In the genomic region with DNA sequence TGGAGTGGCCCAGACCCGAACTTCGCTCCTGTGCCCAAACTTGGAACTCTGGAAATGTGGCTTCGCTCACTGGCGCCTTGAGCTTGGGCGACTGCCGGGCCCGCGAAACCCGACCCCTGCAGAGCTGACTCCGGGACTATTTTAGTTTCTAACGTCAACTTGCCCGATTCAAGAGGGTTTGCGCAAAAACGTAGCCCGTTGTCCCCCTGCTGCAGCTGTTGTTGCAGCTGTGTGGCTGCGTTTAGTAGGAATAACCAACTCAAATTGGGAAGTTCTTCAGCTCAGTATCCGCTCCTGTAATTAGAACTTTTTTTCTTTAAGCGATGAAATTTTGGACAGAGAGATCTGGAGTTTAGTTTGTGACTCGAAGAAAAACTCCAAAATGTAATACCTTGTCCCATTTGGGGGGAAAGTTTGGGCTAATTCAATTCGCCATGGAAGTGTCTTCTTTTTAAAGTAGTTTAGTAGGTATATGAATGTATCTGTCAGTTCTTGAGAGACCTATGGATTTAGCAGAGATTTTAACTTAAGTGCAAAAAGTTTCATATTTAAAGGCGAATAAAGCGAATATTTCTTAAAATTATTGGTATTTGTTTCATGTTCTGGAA, we compare ENCODE assay signal across 8 cellular contexts. TPM values are rescaled to one million over a fixed set of nuclear protein-coding genes. Genes with fewer than 3 reads are reported as not detected.
DNase-seq lines count a peak whose midpoint lies in the region; ATAC-seq, FAIRE-seq and TF ChIP-seq lines count a peak whose summit lies in the region.

No MANE protein-coding gene starts in this region.

- H3K9me3 Mint-ChIP-seq in nephron, result no peaks in the 10 kb centered on the region

- no peak for TF ChIP-seq CTCF in 22Rv1 (IDR thresholded peaks at IDR 0.05)
- TF ChIP-seq CTCF in endothelial cell of umbilical vein (IDR thresholded peaks at IDR 0.05; ENCODE audit: extremely low read depth in 1 of 2, insufficient read depth in 1 of 2, low read depth in 1 of 2, low read length in 2 of 2), result no peak
- no peak for TF ChIP-seq CTCF in nephron (IDR thresholded peaks at IDR 0.05; ENCODE audit: unreplicated experiment in 3 of 3)

- CTCF ChIA-PET in endothelial cell of umbilical vein (lab: Charles Lee), result interaction anchor here (0.8 to 3.7 kb wide), 6 partner anchors 8 to 418 kb away, joined by 3 to 50 read pairs (median 14); no protein-coding TSS in a partner anchor

- H3K36me3 ChIP-seq in SJSA1 (peaks cover 38% of the 10 kb centered on the region), endothelial cell of umbilical vein (ENCODE audit: control insufficient read depth in 2 of 2, extremely low read depth in 1 of 2, insufficient read depth in 2 of 2, low read length in 2 of 2) (peaks cover 0 to 4% of the 10 kb centered on the region in 2 experiments)

- DNase-seq in SJSA1 (ENCODE audit: low read depth in 1 of 2, low spot score in 2 of 2), result no peak
- DNase-seq in endothelial cell of umbilical vein (ENCODE audit: low read depth, low spot score), result peak; percentile 52
- no peak for DNase-seq in GM19240 (ENCODE audit: insufficient read length, low spot score)
- no peak for DNase-seq in activated gamma-delta T cell treated with Interleukin-2 at 50 U/mL for 16 hours
- DNase-seq in activated effector memory CD4-positive, alpha-beta T cell treated with Interleukin-2 at 50 U/mL for 16 hours, result no peak

- H3K9me3 ChIP-seq in SJSA1 (replicated peaks) (no peaks in the 10 kb centered on the region), endothelial cell of umbilical vein (replicated peaks; ENCODE audit: control insufficient read depth, insufficient read depth, low read length) (no peaks in the 10 kb centered on the region)

- POLR2A ChIA-PET in endothelial cell of umbilical vein (lab: Charles Lee), result interaction anchor here (0.6 to 1.5 kb wide), 10 partner anchors 8 to 672 kb away, joined by 3 to 10 read pairs (median 4); no protein-coding TSS in a partner anchor

- peak overlapping the region; percentile 100 for H3K9ac ChIP-seq in endothelial cell of umbilical vein (replicated peaks; ENCODE audit: extremely low read depth, insufficient read depth, low read length)

- ATAC-seq in GM19351 (IDR thresholded peaks at IDR 0.05; ENCODE audit: unreplicated experiment), result peak; percentile 0

- peak; percentile 21 for FAIRE-seq in endothelial cell of umbilical vein (lab: Jason Lieb, UNC)

- H3K9me1 ChIP-seq in endothelial cell of umbilical vein (replicated peaks; ENCODE audit: control insufficient read depth, extremely low read depth, insufficient read depth, low read length), result no peaks in the 10 kb centered on the region

- H4K20me1 ChIP-seq in endothelial cell of umbilical vein (replicated peaks; ENCODE audit: control insufficient read depth, extremely low read depth, insufficient read depth, low read length), result no peaks in the 10 kb centered on the region

- H3K27me3 Mint-ChIP-seq in nephron (ENCODE audit: low read depth), result no peaks in the 10 kb centered on the region

- H3K27me3 ChIP-seq in SJSA1 (replicated peaks) (no peaks in the 10 kb centered on the region), endothelial cell of umbilical vein (ENCODE audit: control insufficient read depth in 2 of 2, insufficient read depth in 2 of 2, low read length in 2 of 2) (no peaks in the 10 kb centered on the region)

- peaks cover 33% of the 10 kb centered on the region for H3K4me1 Mint-ChIP-seq in nephron

- TSS peak; percentile 45 for BruUV-seq in endothelial cell of umbilical vein (replicated peaks; lab: Mats Ljungman, UMichigan)

- intact Hi-C loops in endothelial cell of umbilical vein (cut with micrococcal nuclease), result loop anchor here (5.0 to 10.0 kb wide), 2 partner anchors 943 to 1661 kb away; no protein-coding TSS in a partner anchor

- peak overlapping the region; percentile 96 for H3K4me2 ChIP-seq in endothelial cell of umbilical vein (ENCODE audit: insufficient read depth, low read length)

- H3K4me3 Mint-ChIP-seq in nephron, result peak overlapping the region; percentile 84 to 93 (median 89)

- peaks cover 19% of the 10 kb centered on the region for H3K36me3 Mint-ChIP-seq in nephron (ENCODE audit: low read depth)

- no peak for TF ChIP-seq POLR2A in endothelial cell of umbilical vein (IDR thresholded peaks at IDR 0.05; ENCODE audit: low read depth, low read length)

- H3K27ac ChIP-seq in 22Rv1, result peak overlapping the region; percentile 89
- peak overlapping the region; percentile 99 for H3K27ac ChIP-seq in SJSA1
- peak overlapping the region; percentile 83 for H3K27ac ChIP-seq in endothelial cell of umbilical vein (ENCODE audit: insufficient read depth, low read depth, low read length)

- dilution Hi-C loops in endothelial cell of umbilical vein (cut with MboI; ENCODE audit: extremely low pct_ligation_motif_present, low sequenced_read_pairs), result no loop called here

- H3K4me3 ChIP-seq in SJSA1, result peak overlapping the region; percentile 89
- H3K4me3 ChIP-seq in endothelial cell of umbilical vein (replicated peaks in 1 of 3; ENCODE audit: insufficient read depth in 1 of 3, low read depth in 1 of 3, low read length in 3 of 3), result peak overlapping the region; percentile 75 to 98 (median 95)

- peaks cover 54% of the 10 kb centered on the region for H3K79me2 ChIP-seq in endothelial cell of umbilical vein (ENCODE audit: control insufficient read depth, insufficient read depth, low read length)

- H3K27ac Mint-ChIP-seq in nephron, result peak overlapping the region; percentile 100

- H3K4me1 ChIP-seq in SJSA1 (replicated peaks) (peaks cover 48% of the 10 kb centered on the region), endothelial cell of umbilical vein (ENCODE audit: control insufficient read depth, extremely low read depth, insufficient read depth, low read length) (peaks cover 41% of the 10 kb centered on the region)

- no peak overlapping the region for H2AFZ ChIP-seq in endothelial cell of umbilical vein (ENCODE audit: low read depth, low read length)

TF ChIP-seq in endothelial cell of umbilical vein, 7 proteins besides CTCF, POLR2A, EP300 and RAD21:
- TF ChIP-seq POLR2AphosphoS5 (IDR thresholded peaks at IDR 0.05; ENCODE audit: insufficient read depth, low read depth, low read length), result no peak
- no peak for TF ChIP-seq MYC (IDR thresholded peaks at IDR 0.05; ENCODE audit: low read depth, low read length)
- TF ChIP-seq EZH2 (IDR thresholded peaks at IDR 0.05; ENCODE audit: borderline replicate concordance, low read depth, low read length, severe bottlenecking), result no peak
- no peak for TF ChIP-seq GATA2 (IDR thresholded peaks at IDR 0.05; ENCODE audit: insufficient read depth, insufficient read length, low read depth, low read length)
- TF ChIP-seq FOS (IDR thresholded peaks at IDR 0.05; ENCODE audit: borderline replicate concordance, insufficient read depth, low read length), result no peak
- no peak for TF ChIP-seq JUN (IDR thresholded peaks at IDR 0.05; ENCODE audit: borderline replicate concordance, insufficient read depth, insufficient read length, low read depth)
- TF ChIP-seq, protein P1, sequence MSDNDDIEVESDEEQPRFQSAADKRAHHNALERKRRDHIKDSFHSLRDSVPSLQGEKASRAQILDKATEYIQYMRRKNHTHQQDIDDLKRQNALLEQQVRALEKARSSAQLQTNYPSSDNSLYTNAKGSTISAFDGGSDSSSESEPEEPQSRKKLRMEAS (IDR thresholded peaks at IDR 0.05; ENCODE audit: insufficient read depth, insufficient read length), result no peak

RNA-seq across cellular contexts. Expression of a gene that starts 0.6 kb away (rescaled TPM):
- 1,425 and 1,642 TPM in 2 replicates for total RNA-seq in SJSA1 (2014; rRNA removed; shearing (Covaris generic))
- 793 and 796 TPM in 2 replicates for total RNA-seq in endothelial cell of umbilical vein
- 532 and 597 TPM in 2 replicates for polyA plus RNA-seq in endothelial cell of umbilical vein
- 814 and 900 TPM in 2 replicates for polyA plus RNA-seq in endothelial cell of umbilical vein (2011; cell fraction: cytosol; rRNA removed)
- polyA plus RNA-seq in endothelial cell of umbilical vein (2011; cell fraction: nucleus; rRNA removed), result 350 and 406 TPM in 2 replicates
- polyA plus RNA-seq in endothelial cell of umbilical vein (2012), result 760 and 962 TPM in 2 replicates
- polyA minus RNA-seq in endothelial cell of umbilical vein, result 489 and 516 TPM in 2 replicates
- polyA minus RNA-seq in endothelial cell of umbilical vein (2011; cell fraction: cytosol; rRNA and poly(A)+ RNA removed), result 117 TPM
- 214 and 242 TPM in 2 replicates for polyA minus RNA-seq in endothelial cell of umbilical vein (2011; cell fraction: nucleus; rRNA and poly(A)+ RNA removed)

RNA-seq across cellular contexts. Expression of a gene that starts 13.8 kb away (rescaled TPM):
- 561 and 830 TPM in 2 replicates for total RNA-seq in SJSA1 (2014; rRNA removed; shearing (Covaris generic))
- total RNA-seq in endothelial cell of umbilical vein, result 634 and 638 TPM in 2 replicates
- 681 and 724 TPM in 2 replicates for polyA plus RNA-seq in endothelial cell of umbilical vein
- polyA plus RNA-seq in endothelial cell of umbilical vein (2011; cell fraction: cytosol; rRNA removed), result 1,207 and 1,302 TPM in 2 replicates
- 415 and 445 TPM in 2 replicates for polyA plus RNA-seq in endothelial cell of umbilical vein (2011; cell fraction: nucleus; rRNA removed)
- 703 and 1,019 TPM in 2 replicates for polyA plus RNA-seq in endothelial cell of umbilical vein (2012)
- polyA minus RNA-seq in endothelial cell of umbilical vein, result 483 and 580 TPM in 2 replicates
- polyA minus RNA-seq in endothelial cell of umbilical vein (2011; cell fraction: cytosol; rRNA and poly(A)+ RNA removed), result 115 TPM
- 85.9 and 87.1 TPM in 2 replicates for polyA minus RNA-seq in endothelial cell of umbilical vein (2011; cell fraction: nucleus; rRNA and poly(A)+ RNA removed)

RNA-seq across cellular contexts. Expression of a gene that starts 28.4 kb away (rescaled TPM):
- not detected in 2 replicates for total RNA-seq in SJSA1 (2014; rRNA removed; shearing (Covaris generic))
- not detected in 2 replicates for total RNA-seq in endothelial cell of umbilical vein
- polyA plus RNA-seq in endothelial cell of umbilical vein, result 0.05 and 0.08 TPM in 2 replicates
- 0.05 and 0.07 TPM in 2 replicates for polyA plus RNA-seq in endothelial cell of umbilical vein (2011; cell fraction: cytosol; rRNA removed)
- polyA plus RNA-seq in endothelial cell of umbilical vein (2011; cell fraction: nucleus; rRNA removed), result 0.05 and 0.29 TPM in 2 replicates
- 0.15 and 0.33 TPM in 2 replicates for polyA plus RNA-seq in endothelial cell of umbilical vein (2012)
- not detected in 2 replicates for polyA minus RNA-seq in endothelial cell of umbilical vein
- polyA minus RNA-seq in endothelial cell of umbilical vein (2011; cell fraction: cytosol; rRNA and poly(A)+ RNA removed), result not detected
- not detected in 2 replicates for polyA minus RNA-seq in endothelial cell of umbilical vein (2011; cell fraction: nucleus; rRNA and poly(A)+ RNA removed)
